Comparison of ENCODE assay signal across 1 cellular context in genomic region chr1:246219508-246220030, GRCh38.
TF ChIP-seq lines count a peak whose summit lies in the region.

No MANE protein-coding gene starts in this region.

TF ChIP-seq in H1, 55 proteins besides CTCF, POLR2A, EP300 and RAD21 (continued from another document):
- 0 out of 2 replicates have a peak, but pooled peaks have one; percentile 50 for TF ChIP-seq E2F6 (IDR thresholded peaks at IDR 0.05)
- no peak for TF ChIP-seq BCL11A (IDR thresholded peaks at IDR 0.05; ENCODE audit: low read depth in 2 of 2, low read length in 2 of 2)
